Comparison of ENCODE assay signal across 19 cellular contexts in the genomic region with DNA sequence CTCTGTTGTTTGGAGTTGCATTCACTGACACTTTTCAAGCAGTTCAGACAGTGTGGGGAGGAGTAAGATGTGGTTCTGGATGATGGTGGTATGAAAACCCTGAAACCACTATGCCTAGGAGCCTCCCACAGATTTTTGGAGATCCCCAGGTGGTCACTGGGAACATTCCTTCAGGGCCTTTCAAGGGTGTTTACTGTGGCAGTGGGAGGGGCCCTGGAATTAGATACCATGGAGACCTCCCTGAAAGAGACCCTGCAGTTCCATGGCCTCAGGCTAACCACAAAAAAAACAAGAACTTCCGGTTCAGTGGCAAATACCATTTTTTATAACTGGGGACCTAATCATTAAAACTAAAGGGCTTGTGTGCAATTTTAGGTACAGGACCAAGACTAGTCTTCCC.
DNase-seq lines count a peak whose midpoint lies in the region; ATAC-seq, FAIRE-seq and TF ChIP-seq lines count a peak whose summit lies in the region.
"Had no signal": no experiment of that assay in that cellular context is flagged by ENCODE, and none has a peak within 500 bp of the region (broad histone marks: within the 10 kb centered on the region; RNA-seq: fewer than 3 reads in every experiment).

No MANE protein-coding gene starts in this region.

- POLR2A ChIA-PET in HEK293 (lab: Yijun Ruan, JAX): no interaction called here
- POLR2A ChIA-PET in OCI-LY7 (lab: Charles Lee): no interaction called here
- POLR2A ChIA-PET in K562 (lab: Yijun Ruan, JAX): no interaction called here
- POLR2A ChIA-PET in T-cell (lab: Charles Lee): no interaction called here

- H3K36me3 ChIP-seq in BLaER1 treated with 17β-estradiol and CSF1 and Interleukin-3, amounts not matched to agents 10 nM and 100 nM: no peaks in the 10 kb centered on the region
- H3K36me3 ChIP-seq in HEK293 (ENCODE audit: control insufficient read depth in 2 of 2, insufficient read depth in 1 of 2, low read length in 2 of 2) (no peaks in the 10 kb centered on the region), OCI-LY7 (ENCODE audit: insufficient read depth, low read length) (no peaks in the 10 kb centered on the region), K562 (ENCODE audit: control insufficient read depth, insufficient read depth, low read length) (no peaks in the 10 kb centered on the region)
- H3K36me3 ChIP-seq: Peyer's patch had no signal

- H3K4me3 ChIP-seq in BLaER1 treated with 17β-estradiol and CSF1 and Interleukin-3, amounts not matched to agents 10 nM and 100 nM: no peak overlapping the region
- H3K4me3 ChIP-seq in HEK293 (ENCODE audit: low read depth, low read length) (no peak overlapping the region), OCI-LY7 (ENCODE audit: low read depth, low read length, poor library complexity, severe bottlenecking) (no peak overlapping the region), K562 (no peak overlapping the region)
- H3K4me3 ChIP-seq: Peyer's patch had no signal

- no peaks in the 10 kb centered on the region for H4K20me1 ChIP-seq in BLaER1 treated with 17β-estradiol and CSF1 and Interleukin-3, amounts not matched to agents 10 nM and 100 nM
- H4K20me1 ChIP-seq in OCI-LY7 (ENCODE audit: insufficient read depth, low read length) (no peaks in the 10 kb centered on the region), K562 (replicated peaks; ENCODE audit: control insufficient read depth, insufficient read depth, low read length) (no peaks in the 10 kb centered on the region)

- no peaks in the 10 kb centered on the region for H3K9me1 ChIP-seq in K562 (ENCODE audit: control insufficient read depth, insufficient read depth, low read length)

- peaks cover 15% of the 10 kb centered on the region in 2 donors for H3K27me3 Mint-ChIP-seq in T-cell

- TF ChIP-seq CTCF in HEK293 (tag by site-specific recombination; IDR thresholded peaks at IDR 0.05) (no peak), OCI-LY7 (conservative IDR thresholded peaks at IDR 0.05; ENCODE audit: low read length) (no peak), K562 (IDR thresholded peaks at IDR 0.05 in 2 of 3, conservative IDR thresholded peaks at IDR 0.05 in 1 of 3; ENCODE audit: insufficient read depth in 2 of 3, low read depth in 1 of 3, low read length in 3 of 3) (no peak)

- no peak overlapping the region for H3K27ac Mint-ChIP-seq in T-cell
- H3K27ac Mint-ChIP-seq: CD14-positive monocyte, T-helper 17 cell had no signal

- no peak for TF ChIP-seq EP300 in K562 (IDR thresholded peaks at IDR 0.05; ENCODE audit: low read length)

- intact Hi-C loops in OCI-LY7 (cut with micrococcal nuclease; ENCODE audit: unreplicated experiment) (no loop called here), K562 (cut with micrococcal nuclease) (no loop called here)

- DNase-seq in OCI-LY7 (ENCODE audit: low spot score) (no peak), K562 (ENCODE audit: extremely low read depth in 1 of 4, low spot score in 3 of 4) (no peak), RKO (ENCODE audit: low spot score) (no peak), T-cell (no peak)
- DNase-seq: Caco-2, GOT3, NCI-H1417 treated with DMSO at 0.1 percent for 48 hours, NCI-H1930, NCI-H510A treated with DMSO at 0.1 percent for 48 hours, Peyer's patch, Right ventricle myocardium superior, T-helper 17 cell had no signal

- H2AFZ ChIP-seq in OCI-LY7 (ENCODE audit: low read length): peak overlapping the region; percentile 35; the same call in 1 of the 2 replicates
- no peak overlapping the region for H2AFZ ChIP-seq in K562 (ENCODE audit: low read depth, low read length)

- H3K4me3 Mint-ChIP-seq in T-cell: no peak overlapping the region
- H3K4me3 Mint-ChIP-seq: CD14-positive monocyte, T-helper 17 cell had no signal

- FAIRE-seq in K562 (lab: Jason Lieb, UNC): no peak
- FAIRE-seq: A204.1, G401.6 had no signal

- no peak for TF ChIP-seq POLR2A in K562 (conservative IDR thresholded peaks at IDR 0.05)

- peak overlapping the region in 9 of 11 experiments; percentile 21 to 55 (median 41); a peak in 18 of 22 replicates for H3K4me2 ChIP-seq in BLaER1 treated with 17β-estradiol and CSF1 and Interleukin-3, amounts not matched to agents 10 nM and 100 nM
- no peak overlapping the region for H3K4me2 ChIP-seq in OCI-LY7 (ENCODE audit: low read length)
- H3K4me2 ChIP-seq in K562 (ENCODE audit: insufficient read depth, low read length): no peak overlapping the region

- ATAC-seq in K562 (no peak), GM19324 (IDR thresholded peaks at IDR 0.05; ENCODE audit: low FRiP score, unreplicated experiment) (no peak), GM19023 (IDR thresholded peaks at IDR 0.05; ENCODE audit: unreplicated experiment) (no peak), T-cell (replicated peaks in 1 of 4) (no peak)
- ATAC-seq: T-helper 17 cell had no signal

- peaks cover 0 to 20% (median 0%) of the 10 kb centered on the region in 11 experiments; a peak in 6 of 22 replicates for H3K9me3 ChIP-seq in BLaER1 treated with 17β-estradiol and CSF1 and Interleukin-3, amounts not matched to agents 10 nM and 100 nM (replicated peaks in 1 of 11)
- no peaks in the 10 kb centered on the region for H3K9me3 ChIP-seq in HEK293 (ENCODE audit: control insufficient read depth, insufficient read depth, low read depth, low read length)
- no peaks in the 10 kb centered on the region for H3K9me3 ChIP-seq in OCI-LY7 (ENCODE audit: low read length)
- 0 out of 2 replicates have a peak, but pooled peaks cover 2% of the 10 kb centered on the region for H3K9me3 ChIP-seq in K562 (replicated peaks; ENCODE audit: control insufficient read depth, insufficient read depth, low read depth, low read length)
- H3K9me3 ChIP-seq: Caco-2, Peyer's patch had no signal

- 0% methylated on average over 1 of the region's 1 CpG for WGBS in K562 (ENCODE audit: insufficient coverage, low coverage, missing lambda C conversion rate)

- H3K27ac ChIP-seq in BLaER1 treated with 17β-estradiol and CSF1 and Interleukin-3, amounts not matched to agents 10 nM and 100 nM: no peak overlapping the region
- H3K27ac ChIP-seq in HEK293 (ENCODE audit: extremely low read depth, low read depth, low read length) (no peak overlapping the region), OCI-LY7 (ENCODE audit: low read depth, low read length, poor library complexity, severe bottlenecking) (no peak overlapping the region), K562 (ENCODE audit: extremely low read depth, low read depth, low read length) (no peak overlapping the region)
- H3K27ac ChIP-seq: Peyer's patch had no signal

- in situ Hi-C loops in K562 (cut with MboI): no loop called here

- no peaks in the 10 kb centered on the region for H3K9me3 Mint-ChIP-seq in T-cell

- no peak overlapping the region for H3K9ac ChIP-seq in BLaER1 treated with 17β-estradiol and CSF1 and Interleukin-3, amounts not matched to agents 10 nM and 100 nM
- no peak overlapping the region for H3K9ac ChIP-seq in K562 (ENCODE audit: insufficient read depth in 1 of 2, low read depth in 2 of 2, low read length in 2 of 2)

- H3K36me3 Mint-ChIP-seq in T-cell: no peaks in the 10 kb centered on the region
- H3K36me3 Mint-ChIP-seq: CD14-positive monocyte had no signal

- no peaks in the 10 kb centered on the region for H3K27me3 ChIP-seq in BLaER1 treated with 17β-estradiol and CSF1 and Interleukin-3, amounts not matched to agents 10 nM and 100 nM
- no peaks in the 10 kb centered on the region for H3K27me3 ChIP-seq in K562 (ENCODE audit: control insufficient read depth in 2 of 2, insufficient read depth in 2 of 2, low read length in 2 of 2)
- H3K27me3 ChIP-seq: Peyer's patch had no signal

- BruUV-seq in OCI-LY7 (replicated peaks; lab: Mats Ljungman, UMichigan) (no TSS peak), K562 (replicated peaks; lab: Mats Ljungman, UMichigan) (no TSS peak)

- H3K79me2 ChIP-seq in OCI-LY7 (ENCODE audit: insufficient read depth, low read depth, low read length): no peaks in the 10 kb centered on the region
- no peaks in the 10 kb centered on the region for H3K79me2 ChIP-seq in K562 (ENCODE audit: control insufficient read depth, insufficient read depth, low read length)

- CTCF ChIA-PET in HEK293 (lab: Yijun Ruan, JAX): interaction anchor here (1.7 to 4.4 kb wide), 4 partner anchors 10 to 115 kb away, joined by 3 to 34 read pairs (median 6); no protein-coding TSS in a partner anchor
- CTCF ChIA-PET in OCI-LY7 (lab: Charles Lee; ENCODE audit: unreplicated experiment): interaction anchor here (0.6 kb wide), 1 partner anchor 115 kb away, joined by 3 read pairs; no protein-coding TSS in a partner anchor
- CTCF ChIA-PET in K562 (lab: Yijun Ruan, JAX; ENCODE audit: low intra/inter-chr PET ratio): interaction anchor here (3.0 kb wide), 1 partner anchor 116 kb away, joined by 17 read pairs; no protein-coding TSS in a partner anchor
- CTCF ChIA-PET in T-cell (lab: Charles Lee): no interaction called here

- peaks cover 0 to 9% (median 4%) of the 10 kb centered on the region in 3 donors for H3K4me1 Mint-ChIP-seq in T-cell

- no peaks in the 10 kb centered on the region for H3K9me2 ChIP-seq in OCI-LY7 (ENCODE audit: insufficient read depth, low read length)

- peaks cover 23 to 39% (median 35%) of the 10 kb centered on the region in 10 experiments for H3K4me1 ChIP-seq in BLaER1 treated with 17β-estradiol and CSF1 and Interleukin-3, amounts not matched to agents 10 nM and 100 nM
- H3K4me1 ChIP-seq in HEK293 (ENCODE audit: control insufficient read depth, insufficient read depth, low read length) (peaks cover 5% of the 10 kb centered on the region; the same call in 1 of the 2 replicates), OCI-LY7 (ENCODE audit: insufficient read depth, low read length, poor library complexity, severe bottlenecking) (no peaks in the 10 kb centered on the region), K562 (replicated peaks in 1 of 2; ENCODE audit: control insufficient read depth in 2 of 2, insufficient read depth in 2 of 2, low read length in 2 of 2) (peaks cover 0 to 4% of the 10 kb centered on the region in 2 experiments; a peak in 2 of 5 replicates)
- H3K4me1 ChIP-seq: Caco-2, Peyer's patch had no signal

- no peak for TF ChIP-seq RAD21 in K562 (CRISPR knock-in tag; conservative IDR thresholded peaks at IDR 0.05 in 1 of 2, IDR thresholded peaks at IDR 0.05 in 1 of 2)

TF ChIP-seq in HEK293, 187 proteins besides CTCF, POLR2A, EP300 and RAD21:
- TF ChIP-seq GLIS1 (tag by site-specific recombination; IDR thresholded peaks at IDR 0.05): peak; percentile 40
- no peak for TF ChIP-seq ZNF24 (tag by site-specific recombination; IDR thresholded peaks at IDR 0.05)
TF ChIP-seq in HEK293: peak in this region for 1.

TF ChIP-seq in K562, 482 proteins besides CTCF, POLR2A, EP300 and RAD21:
- TF ChIP-seq GABPA (tag; conservative IDR thresholded peaks at IDR 0.05; ENCODE audit: low read depth) (0 out of 2 replicates have a peak, but pooled peaks have one; percentile 32), SP1 (CRISPR knock-in tag; IDR thresholded peaks at IDR 0.05) (no peak)

Comparison
In these comparisons a context has a peak if more than half of its experiments do, and no peak if none do; other contexts are left out.
1. H3K4me2 ChIP-seq: peak in BLaER1 treated with 17β-estradiol and CSF1 and Interleukin-3, amounts not matched to agents 10 nM and 100 nM (9 of 11); none in OCI-LY7 (single experiment) and K562 (single experiment).
2. CTCF ChIA-PET loops: an anchor here in HEK293 (1.7 to 4.4 kb wide), OCI-LY7 (0.6 kb wide) and K562 (3.0 kb wide); none called in T-cell.